Comparison of ENCODE assay signal across 21 cellular contexts in the genomic region with DNA sequence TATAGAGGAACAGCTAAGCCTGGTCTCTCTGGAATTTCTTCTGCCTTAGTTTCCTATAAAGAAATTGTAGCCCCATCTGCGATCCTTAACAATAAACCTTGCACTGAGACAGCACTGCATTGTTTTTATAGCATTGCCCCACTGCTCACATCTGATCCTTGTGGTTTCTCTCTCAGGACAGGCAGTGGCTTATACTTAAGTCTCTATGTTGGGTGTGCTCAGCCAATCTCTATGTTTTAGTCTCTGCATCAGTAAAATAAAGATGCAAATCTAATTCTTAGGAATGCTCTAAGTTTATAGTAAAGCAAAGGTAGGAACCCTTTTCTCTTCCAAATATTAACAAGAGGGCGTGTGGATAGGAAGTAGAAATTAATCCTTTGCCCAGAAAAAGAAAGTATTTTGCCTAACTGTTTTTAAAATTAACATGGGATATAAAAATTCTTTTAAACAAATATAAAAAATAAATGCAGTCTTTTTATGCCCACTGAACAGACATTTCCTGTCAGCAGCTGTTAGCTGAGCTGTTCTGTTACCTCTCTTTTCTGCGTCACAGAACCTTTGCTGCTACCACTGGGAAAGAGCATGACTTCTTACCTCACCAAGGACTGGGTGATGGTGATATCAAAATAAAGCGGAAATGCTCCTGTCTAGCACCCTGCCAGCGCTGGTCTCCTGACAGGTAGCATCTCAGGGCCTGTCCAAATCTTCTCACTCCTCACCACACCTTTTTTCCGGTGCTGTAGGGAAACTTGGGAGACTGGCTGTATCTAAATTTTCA. TPM values are rescaled to one million over a fixed set of nuclear protein-coding genes. Genes with fewer than 3 reads are reported as not detected.
DNase-seq lines count a peak whose midpoint lies in the region; ATAC-seq and TF ChIP-seq lines count a peak whose summit lies in the region.
"Had no signal": no experiment of that assay in that cellular context is flagged by ENCODE, and none has a peak within 500 bp of the region (broad histone marks: within the 10 kb centered on the region; RNA-seq: fewer than 3 reads in every experiment).

No MANE protein-coding gene starts in this region.

- ATAC-seq in memory B cell (ENCODE audit: low read depth) = peak; percentile 90
- ATAC-seq: naive thymus-derived CD8-positive, alpha-beta T cell; pancreas; right lobe of liver had no signal

- H3K27me3 ChIP-seq in BLaER1 (no peaks in the 10 kb centered on the region), KMS-11 (ENCODE audit: insufficient read depth, low read depth) (no peaks in the 10 kb centered on the region), vagina (no peaks in the 10 kb centered on the region)
- H3K27me3 ChIP-seq: BLaER1 treated with 17β-estradiol and CSF1 and Interleukin-3, amounts not matched to agents 10 nM and 100 nM; pancreas; right lobe of liver had no signal

- peaks cover 8% of the 10 kb centered on the region; the same call in 1 of the 2 replicates for H3K79me2 ChIP-seq in KMS-11 (ENCODE audit: insufficient read depth, low read depth)

- no peaks in the 10 kb centered on the region for H3K27me3 Mint-ChIP-seq in memory B cell
- H3K27me3 Mint-ChIP-seq: naive thymus-derived CD8-positive, alpha-beta T cell had no signal

- TF ChIP-seq CTCF in KMS-11 (conservative IDR thresholded peaks at IDR 0.05; ENCODE audit: low read depth, low read length) = no peak
- no peak for TF ChIP-seq CTCF in vagina (IDR thresholded peaks at IDR 0.05)

- peaks cover 13% of the 10 kb centered on the region for H3K4me1 Mint-ChIP-seq in memory B cell

- H3K9ac ChIP-seq in BLaER1 (no peak overlapping the region), KMS-11 (no peak overlapping the region)
- H3K9ac ChIP-seq: BLaER1 treated with 17β-estradiol and CSF1 and Interleukin-3, amounts not matched to agents 10 nM and 100 nM had no signal

- no peaks in the 10 kb centered on the region for H4K20me1 ChIP-seq in BLaER1
- H4K20me1 ChIP-seq in KMS-11 (ENCODE audit: insufficient read depth) = no peaks in the 10 kb centered on the region

- H3K36me3 ChIP-seq in BLaER1 = peaks cover 62% of the 10 kb centered on the region
- no peaks in the 10 kb centered on the region; the same call in 1 of the 2 replicates for H3K36me3 ChIP-seq in KMS-11 (ENCODE audit: insufficient read depth)
- H3K36me3 ChIP-seq in vagina = peaks cover 0 to 2% of the 10 kb centered on the region in 2 donors
- H3K36me3 ChIP-seq: pancreas had no signal

- TF ChIP-seq POLR2A in vagina (IDR thresholded peaks at IDR 0.05) = no peak

- H3K9me3 Mint-ChIP-seq in memory B cell = no peaks in the 10 kb centered on the region
- H3K9me3 Mint-ChIP-seq: H9; naive thymus-derived CD8-positive, alpha-beta T cell had no signal

- DNase-seq in astrocyte of the hippocampus (ENCODE audit: low read depth, low spot score) = peak; percentile 33
- DNase-seq in memory B cell (ENCODE audit: low spot score in 2 of 2) = no peak
- no peak for DNase-seq in G401 (ENCODE audit: low spot score)
- DNase-seq in vagina (ENCODE audit: extremely low spot score in 2 of 2) = no peak
- no peak for DNase-seq in NCI-H2227 treated with DMSO at 0.1 percent for 48 hours (lab: John Stamatoyannopoulos, UW)
- no peak for DNase-seq in head of caudate nucleus
- DNase-seq: activated CD4-positive, alpha-beta T cell treated with anti-CD3 and anti-CD28 coated beads for 1 hour; activated naive CD4-positive, alpha-beta T cell treated with anti-CD3 and anti-CD28 coated beads, Interleukin-2, amount 50 U/mL, for 16 hours; H9; hypothalamus; KG1; mammary epithelial cell; naive thymus-derived CD8-positive, alpha-beta T cell; NCI-H1092; NCI-H2107; NCI-H526; pancreas; right lobe of liver had no signal

- H3K4me1 ChIP-seq in BLaER1 = peaks cover 53% of the 10 kb centered on the region
- peaks cover 64% of the 10 kb centered on the region for H3K4me1 ChIP-seq in KMS-11 (ENCODE audit: low read depth, poor library complexity, severe bottlenecking)
- peaks cover 4% of the 10 kb centered on the region for H3K4me1 ChIP-seq in vagina
- H3K4me1 ChIP-seq: pancreas had no signal

- H3K27ac Mint-ChIP-seq in memory B cell = peak overlapping the region; percentile 35
- H3K27ac Mint-ChIP-seq: naive thymus-derived CD8-positive, alpha-beta T cell had no signal

- no peak overlapping the region for H3K27ac ChIP-seq in BLaER1
- peak overlapping the region; percentile 24; the same call in 1 of the 2 replicates for H3K27ac ChIP-seq in KMS-11
- H3K27ac ChIP-seq in vagina = no peak overlapping the region
- H3K27ac ChIP-seq: BLaER1 treated with 17β-estradiol and CSF1 and Interleukin-3, amounts not matched to agents 10 nM and 100 nM; pancreas; right lobe of liver had no signal

- H2AFZ ChIP-seq in KMS-11 (ENCODE audit: low read depth) = no peak overlapping the region

- intact Hi-C loops in vagina (cut with DNase I) = no loop called here
- intact Hi-C loops in head of caudate nucleus (cut with DNase I) = no loop called here

- peaks cover 19% of the 10 kb centered on the region for H3K36me3 Mint-ChIP-seq in memory B cell

- H3K9me3 ChIP-seq in BLaER1 (no peaks in the 10 kb centered on the region), vagina (no peaks in the 10 kb centered on the region)
- H3K9me3 ChIP-seq: BLaER1 treated with 17β-estradiol and CSF1 and Interleukin-3, amounts not matched to agents 10 nM and 100 nM; pancreas; right lobe of liver had no signal

- no peak overlapping the region for H3K4me3 Mint-ChIP-seq in memory B cell
- H3K4me3 Mint-ChIP-seq: H9; naive thymus-derived CD8-positive, alpha-beta T cell had no signal

- H3K4me3 ChIP-seq in BLaER1 (no peak overlapping the region), KMS-11 (IDR thresholded peaks at IDR 0.05; ENCODE audit: insufficient read depth, low read depth, low read length) (no peak overlapping the region), vagina (no peak overlapping the region)
- H3K4me3 ChIP-seq: BLaER1 treated with 17β-estradiol and CSF1 and Interleukin-3, amounts not matched to agents 10 nM and 100 nM; pancreas; right lobe of liver had no signal

- in situ Hi-C loops in G401 (cut with HindIII; ENCODE audit: low sequenced_read_pairs) = no loop called here

- H3K4me2 ChIP-seq in BLaER1 (peak overlapping the region; percentile 4; the same call in 1 of the 2 replicates), KMS-11 (peak overlapping the region; percentile 30; the same call in 1 of the 2 replicates)
- H3K4me2 ChIP-seq: BLaER1 treated with 17β-estradiol and CSF1 and Interleukin-3, amounts not matched to agents 10 nM and 100 nM had no signal

RNA-seq across cellular contexts. Expression of a gene that starts 29.5 kb away (rescaled TPM):
- 155 and 193 TPM in 2 replicates for total RNA-seq in G401 (2014; rRNA removed; shearing (Covaris generic))
- total RNA-seq in vagina = 44.9 TPM

RNA-seq across cellular contexts. Expression of a gene that starts 29.6 kb away (rescaled TPM):
- 13.2 and 19.9 TPM in 2 replicates for total RNA-seq in G401 (2014; rRNA removed; shearing (Covaris generic))
- total RNA-seq in vagina = 6.9 TPM
